17 cellular contexts compared by ENCODE assay signal in the genomic region with DNA sequence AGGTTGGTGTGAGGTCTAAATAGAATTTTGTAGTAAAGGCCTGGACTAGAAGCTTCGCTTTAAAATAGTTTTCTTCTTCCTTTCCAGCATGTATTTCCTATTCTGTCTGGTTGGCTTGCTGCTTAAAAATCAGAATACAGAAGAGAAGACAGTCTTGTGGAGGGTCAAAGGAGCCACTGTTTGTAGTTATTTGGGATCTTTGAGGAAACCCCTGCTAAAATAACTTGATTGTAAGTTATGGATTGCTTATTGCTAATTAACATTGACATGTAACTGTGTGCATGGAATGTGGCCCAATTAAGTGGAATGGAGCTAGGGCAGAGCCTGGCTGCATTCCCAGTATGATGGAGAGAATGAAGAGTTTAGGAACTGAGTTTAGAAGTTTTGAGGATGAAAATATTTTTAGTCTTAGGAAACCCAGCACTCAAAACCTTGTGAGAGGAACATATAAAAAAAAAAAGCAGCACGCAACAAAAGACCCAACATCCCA.
"Had no signal": no experiment of that assay in that cellular context is flagged by ENCODE, and none has a peak within 500 bp of the region (broad histone marks: within the 10 kb centered on the region; RNA-seq: fewer than 3 reads in every experiment).

No MANE protein-coding gene starts in this region.

- H3K4me1 ChIP-seq: colonic mucosa, left lung had no signal

- H3K27me3 ChIP-seq: colonic mucosa, left lung, neutrophil, transverse colon had no signal

- H3K27ac ChIP-seq: colonic mucosa, neutrophil, transverse colon had no signal

- ATAC-seq: left lung; mucosa of descending colon; naive thymus-derived CD4-positive, alpha-beta T cell; stimulated activated naive CD8-positive, alpha-beta T cell treated with anti-CD3 and anti-CD28 coated beads, Interleukin-15, Interleukin-2, amounts not matched to agents 100 U/mL and 50 U/mL, for 24 hours; T-cell had no signal

- H3K9me3 ChIP-seq: colonic mucosa, left lung, mucosa of descending colon, neutrophil, transverse colon had no signal

- H3K4me3 ChIP-seq: colonic mucosa, left lung, mucosa of descending colon, transverse colon had no signal

- DNase-seq: activated B cell treated with CpG ODN at 0.5 μM for 24 hours; activated CD4-positive, alpha-beta memory T cell treated with anti-CD3 and anti-CD28 coated beads for 36 hours; activated CD4-positive, alpha-beta T cell treated with anti-CD3 and anti-CD28 coated beads for 4 hours; activated naive CD4-positive, alpha-beta T cell; activated naive CD8-positive, alpha-beta T cell treated with anti-CD3 and anti-CD28 coated beads, Interleukin-2, amount 10 ng/mL, durations not matched to agents 7 days and 5 days; activated T-cell treated with anti-CD3 and anti-CD28 coated beads for 4 hours; colonic mucosa; foreskin melanocyte; kidney; left lung; mucosa of descending colon; naive thymus-derived CD4-positive, alpha-beta T cell; stimulated activated naive CD8-positive, alpha-beta T cell treated with anti-CD3 and anti-CD28 coated beads, Interleukin-15, Interleukin-2, amounts not matched to agents 100 U/mL and 50 U/mL, for 24 hours; substantia nigra; T-cell; transverse colon had no signal

- FAIRE-seq: kidney had no signal

- H3K36me3 ChIP-seq: colonic mucosa, left lung, neutrophil, transverse colon had no signal
